In the genomic region with DNA sequence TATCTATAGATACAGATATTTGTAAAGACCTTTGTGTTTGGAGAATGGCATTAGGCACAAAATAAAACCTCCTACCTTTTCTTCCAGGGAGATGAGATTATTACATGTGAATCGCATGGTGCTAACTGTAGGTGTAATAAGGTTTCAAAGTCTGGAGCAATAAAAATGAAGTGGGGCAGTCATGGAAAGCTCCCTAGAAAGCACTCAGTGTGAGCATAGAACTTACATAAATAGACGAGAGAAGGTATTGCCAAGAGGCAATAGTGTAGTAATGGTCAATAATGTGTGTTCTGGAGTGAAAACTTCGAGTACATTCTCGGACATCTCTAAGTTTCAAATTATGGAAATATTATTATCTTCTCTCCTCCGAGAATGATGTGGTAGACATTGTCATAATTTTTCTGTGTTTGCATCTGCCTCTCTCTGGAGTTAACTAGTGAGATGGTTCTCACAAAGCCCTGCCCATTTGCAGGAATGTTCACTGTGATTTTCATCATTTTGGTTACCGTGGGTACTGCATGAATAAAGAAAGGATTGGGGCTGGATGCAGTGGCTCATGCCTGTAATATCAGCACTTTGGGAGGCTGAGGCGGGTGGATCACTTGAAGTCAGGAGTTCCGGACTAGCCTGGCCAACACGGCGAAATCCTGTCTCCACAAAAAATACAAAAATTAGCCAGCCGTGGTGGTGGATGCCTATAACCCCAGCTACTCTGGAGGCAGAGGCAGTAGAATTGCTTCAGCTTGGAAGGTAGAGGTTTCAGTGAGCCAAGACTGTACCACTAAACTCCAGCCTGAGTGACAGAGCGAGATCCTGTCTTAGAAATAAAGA, we compare ENCODE assay signal across 9 cellular contexts.
A peak's percentile ranks its signal among the peaks of the same experiment; 100 is the strongest.
DNase-seq lines count a peak whose midpoint lies in the region; ATAC-seq and TF ChIP-seq lines count a peak whose summit lies in the region.
"Had no signal": no experiment of that assay in that cellular context is flagged by ENCODE, and none has a peak within 500 bp of the region (broad histone marks: within the 10 kb centered on the region; RNA-seq: fewer than 3 reads in every experiment).

No MANE protein-coding gene starts in this region.

- TF ChIP-seq CTCF in AG09319 (IDR thresholded peaks at IDR 0.05; ENCODE audit: low read depth, low read length) = no peak
- no peak for TF ChIP-seq CTCF in NB4 (IDR thresholded peaks at IDR 0.05; ENCODE audit: low read depth, low read length)
- TF ChIP-seq CTCF in choroid plexus epithelial cell (conservative IDR thresholded peaks at IDR 0.05; ENCODE audit: low read depth, low read length) = no peak

- H3K4me3 ChIP-seq in NB4 (ENCODE audit: low read depth, low read length) (no peak overlapping the region), choroid plexus epithelial cell (ENCODE audit: low read depth, low read length) (no peak overlapping the region)

- DNase-seq in AG09319 (ENCODE audit: extremely low read depth, low read depth) (peak; percentile 79), NB4 (ENCODE audit: low read depth) (peak; percentile 17), choroid plexus epithelial cell (ENCODE audit: low read depth) (peak; percentile 85), memory B cell (ENCODE audit: low spot score in 2 of 2) (no peak), ecto neural progenitor cell (ENCODE audit: low spot score) (no peak), activated T-cell treated with anti-CD3 and anti-CD28 coated beads for 4 hours (no peak), GF-D8 (lab: John Stamatoyannopoulos, UW) (no peak), hepatic stellate cell (ENCODE audit: low spot score) (no peak)
- DNase-seq: activated gamma-delta T cell had no signal

- no peak overlapping the region for H3K4me3 Mint-ChIP-seq in memory B cell

- no peak for TF ChIP-seq POLR2A in NB4 (IDR thresholded peaks at IDR 0.05; ENCODE audit: extremely low read depth, insufficient read length)

- peak overlapping the region; percentile 63 for H3K27ac Mint-ChIP-seq in memory B cell

- ATAC-seq in memory B cell (ENCODE audit: low read depth) = no peak

- H3K36me3 Mint-ChIP-seq in memory B cell = peaks cover 14% of the 10 kb centered on the region

- H3K9me3 Mint-ChIP-seq in memory B cell = no peaks in the 10 kb centered on the region

- H3K4me1 Mint-ChIP-seq in memory B cell = peaks cover 3% of the 10 kb centered on the region

- H3K27me3 Mint-ChIP-seq in memory B cell = no peaks in the 10 kb centered on the region

Comparison
In these comparisons a context has a peak if more than half of its experiments do, and no peak if none do; other contexts are left out.
1. DNase-seq: peak in AG09319 (single experiment), NB4 (single experiment) and choroid plexus epithelial cell (single experiment); none in memory B cell (0 of 2), ecto neural progenitor cell (single experiment), activated T-cell treated with anti-CD3 and anti-CD28 coated beads for 4 hours (single experiment), GF-D8 (single experiment) and hepatic stellate cell (single experiment).